In genomic region chr1:21956720-21957552, GRCh38 we compare ENCODE assay signal across 9 cellular contexts. TPM values are rescaled to one million over a fixed set of nuclear protein-coding genes. Genes with fewer than 3 reads are reported as not detected.
A peak's percentile ranks its signal among the peaks of the same experiment; 100 is the strongest.
DNase-seq lines count a peak whose midpoint lies in the region; TF ChIP-seq lines count a peak whose summit lies in the region.
"Had no signal": no experiment of that assay in that cellular context is flagged by ENCODE, and none has a peak within 500 bp of the region (broad histone marks: within the 10 kb centered on the region; RNA-seq: fewer than 3 reads in every experiment).

No MANE protein-coding gene starts in this region.

- no peaks in the 10 kb centered on the region for H3K9me3 Mint-ChIP-seq in T-helper 2 cell treated with Interferon-gamma antibody and Interleukin-4, amounts not matched to agents 5 μg/mL and 100 μg/mL, for 36 hours
- H3K9me3 Mint-ChIP-seq in neural progenitor cell = no peaks in the 10 kb centered on the region

- no peak overlapping the region for H2AFZ ChIP-seq in neural progenitor cell (replicated peaks)

- H3K27me3 Mint-ChIP-seq in T-helper 2 cell treated with Interferon-gamma antibody and Interleukin-4, amounts not matched to agents 5 μg/mL and 100 μg/mL, for 36 hours (ENCODE audit: low read depth) = no peaks in the 10 kb centered on the region
- no peaks in the 10 kb centered on the region for H3K27me3 Mint-ChIP-seq in neural progenitor cell (ENCODE audit: insufficient read depth, low read depth)

- no peaks in the 10 kb centered on the region for H4K20me1 ChIP-seq in neural progenitor cell (ENCODE audit: low read depth)

- H3K36me3 ChIP-seq in effector memory CD4-positive, alpha-beta T cell (ENCODE audit: control insufficient read depth, insufficient read depth, low read length) = no peaks in the 10 kb centered on the region
- H3K36me3 ChIP-seq in neural progenitor cell (no peaks in the 10 kb centered on the region), HAP-1 (replicated peaks) (no peaks in the 10 kb centered on the region)

- no peaks in the 10 kb centered on the region for H3K79me2 ChIP-seq in neural progenitor cell (ENCODE audit: low read depth)

- peak; percentile 19 to 49 (median 35) for DNase-seq in T-helper 2 cell
- no peak for DNase-seq in T-helper 2 cell treated with Interferon-gamma antibody and Interleukin-4, amounts not matched to agents 5 μg/mL and 100 μg/mL, for 36 hours (ENCODE audit: low spot score)
- peak; percentile 49 for DNase-seq in activated CD4-positive, alpha-beta T cell treated with anti-CD3 and anti-CD28 coated beads for 48 hours
- peak; percentile 38 to 45 (median 43) for DNase-seq in effector memory CD4-positive, alpha-beta T cell
- no peak for DNase-seq in neural progenitor cell (ENCODE audit: low spot score)
- no peak for DNase-seq in NCI-H748 (lab: John Stamatoyannopoulos, UW; ENCODE audit: unreplicated experiment)
- DNase-seq in pons (ENCODE audit: low spot score) = no peak
- DNase-seq in HAP-1 (ENCODE audit: low spot score in 2 of 2) = no peak

- H3K27ac ChIP-seq in effector memory CD4-positive, alpha-beta T cell (ENCODE audit: insufficient read depth, low read length, poor library complexity, severe bottlenecking) = peak overlapping the region; percentile 55
- no peak overlapping the region for H3K27ac ChIP-seq in neural progenitor cell

- no peak overlapping the region for H3K4me3 ChIP-seq in effector memory CD4-positive, alpha-beta T cell (ENCODE audit: insufficient read depth, low read depth, low read length, poor library complexity, severe bottlenecking)
- H3K4me3 ChIP-seq in neural progenitor cell = no peak overlapping the region
- no peak overlapping the region for H3K4me3 ChIP-seq in HAP-1

- no peak overlapping the region for H3K27ac Mint-ChIP-seq in T-helper 2 cell treated with Interferon-gamma antibody and Interleukin-4, amounts not matched to agents 5 μg/mL and 100 μg/mL, for 36 hours
- H3K27ac Mint-ChIP-seq in neural progenitor cell = peak overlapping the region; percentile 18

- H3K4me1 ChIP-seq in effector memory CD4-positive, alpha-beta T cell (ENCODE audit: control insufficient read depth, insufficient read depth, low read length, poor library complexity, severe bottlenecking) = peaks cover 30% of the 10 kb centered on the region
- H3K4me1 ChIP-seq in neural progenitor cell (peaks cover 19% of the 10 kb centered on the region), HAP-1 (no peaks in the 10 kb centered on the region)

- H3K36me3 Mint-ChIP-seq in T-helper 2 cell treated with Interferon-gamma antibody and Interleukin-4, amounts not matched to agents 5 μg/mL and 100 μg/mL, for 36 hours (ENCODE audit: low read depth) = no peaks in the 10 kb centered on the region
- H3K36me3 Mint-ChIP-seq in neural progenitor cell = no peaks in the 10 kb centered on the region

- no peaks in the 10 kb centered on the region for H3F3A ChIP-seq in neural progenitor cell (ENCODE audit: low read depth)

- H3K27me3 ChIP-seq in effector memory CD4-positive, alpha-beta T cell (replicated peaks; ENCODE audit: control insufficient read depth, insufficient read depth, low read length, poor library complexity, severe bottlenecking) = no peaks in the 10 kb centered on the region
- H3K27me3 ChIP-seq in neural progenitor cell = no peaks in the 10 kb centered on the region
- no peaks in the 10 kb centered on the region for H3K27me3 ChIP-seq in HAP-1 (ENCODE audit: low read depth)

- H3K4me1 Mint-ChIP-seq in T-helper 2 cell treated with Interferon-gamma antibody and Interleukin-4, amounts not matched to agents 5 μg/mL and 100 μg/mL, for 36 hours (ENCODE audit: low read depth) = peaks cover 20% of the 10 kb centered on the region
- peaks cover 32% of the 10 kb centered on the region for H3K4me1 Mint-ChIP-seq in neural progenitor cell

- TF ChIP-seq CTCF in neural progenitor cell (IDR thresholded peaks at IDR 0.05) = no peak

- H3K9ac ChIP-seq in neural progenitor cell = no peak overlapping the region

- H3K4me3 Mint-ChIP-seq in T-helper 2 cell treated with Interferon-gamma antibody and Interleukin-4, amounts not matched to agents 5 μg/mL and 100 μg/mL, for 36 hours = no peak overlapping the region
- no peak overlapping the region for H3K4me3 Mint-ChIP-seq in neural progenitor cell

- H3K9me3 ChIP-seq in effector memory CD4-positive, alpha-beta T cell (ENCODE audit: control insufficient read depth, low read length) = no peaks in the 10 kb centered on the region
- H3K9me3 ChIP-seq in neural progenitor cell (ENCODE audit: low read depth) (no peaks in the 10 kb centered on the region), HAP-1 (no peaks in the 10 kb centered on the region)

- in situ Hi-C loops in HAP-1 (cut with MboI; ENCODE audit: low sequenced_read_pairs) = loop anchor here (10.0 kb wide), 1 partner anchor 252 kb away; no protein-coding TSS in a partner anchor

- no peak overlapping the region for H3K4me2 ChIP-seq in neural progenitor cell

RNA-seq across cellular contexts. Expression of gene HSPG2, which starts 19.8 kb away (rescaled TPM):
- total RNA-seq in neural progenitor cell (ENCODE audit: low replicate concordance) = 6.9 and 23.6 TPM in 2 replicates

RNA-seq across cellular contexts. Expression of gene CELA3B, which starts 19.9 kb away (rescaled TPM):
- not detected in 2 replicates for total RNA-seq in neural progenitor cell (ENCODE audit: low replicate concordance)
- total RNA-seq: SK-MEL-5 had no signal

RNA-seq across cellular contexts. Expression of gene CELA3A, which starts 44.5 kb away (rescaled TPM):
- total RNA-seq in neural progenitor cell (ENCODE audit: low replicate concordance) = not detected in 2 replicates
- total RNA-seq: SK-MEL-5 had no signal

Comparison
In these comparisons a context has a peak if more than half of its experiments do, and no peak if none do; other contexts are left out.
1. DNase-seq: peak in T-helper 2 cell (5 of 5), activated CD4-positive, alpha-beta T cell treated with anti-CD3 and anti-CD28 coated beads for 48 hours (single experiment) and effector memory CD4-positive, alpha-beta T cell (3 of 3); none in T-helper 2 cell treated with Interferon-gamma antibody and Interleukin-4, amounts not matched to agents 5 μg/mL and 100 μg/mL, for 36 hours (single experiment), neural progenitor cell (single experiment), NCI-H748 (single experiment), pons (single experiment) and HAP-1 (0 of 2).